19 cellular contexts compared by ENCODE assay signal in the genomic region with DNA sequence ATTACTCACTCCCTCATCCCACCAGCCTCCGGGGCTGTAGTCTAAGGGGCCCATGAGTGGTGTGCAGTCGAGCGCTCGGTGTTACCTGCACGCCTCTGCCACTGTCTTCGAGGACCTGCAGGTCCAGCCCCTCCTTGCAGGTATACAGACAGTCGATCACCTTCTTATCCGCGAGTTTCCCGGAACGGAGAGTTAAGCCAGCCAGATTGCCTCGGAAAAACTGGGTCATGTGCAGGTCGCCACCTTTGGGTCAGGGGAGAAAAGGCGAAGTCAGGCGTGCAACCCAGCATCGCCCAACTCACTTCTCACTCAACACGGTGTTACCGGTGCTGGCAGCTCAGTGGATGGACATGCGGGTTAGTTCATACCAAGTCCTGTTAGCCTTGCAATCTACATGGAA.
DNase-seq lines count a peak whose midpoint lies in the region; ATAC-seq and TF ChIP-seq lines count a peak whose summit lies in the region.
"Had no signal": no experiment of that assay in that cellular context is flagged by ENCODE, and none has a peak within 500 bp of the region (broad histone marks: within the 10 kb centered on the region; RNA-seq: fewer than 3 reads in every experiment).

No MANE protein-coding gene starts in this region.

- no peaks in the 10 kb centered on the region; the same call in 1 of the 2 replicates for H3F3A ChIP-seq in GM23338 (replicated peaks; ENCODE audit: low read depth)

- H3K4me1 ChIP-seq in GM23338 (ENCODE audit: insufficient read depth): no peaks in the 10 kb centered on the region

- peak overlapping the region; percentile 13 for H3K27ac Mint-ChIP-seq in activated naive CD4-positive, alpha-beta T cell treated with anti-CD3 and anti-CD28 coated beads for 36 hours
- H3K27ac Mint-ChIP-seq in GM23338 (no peak overlapping the region), chondrocyte (ENCODE audit: unreplicated experiment) (no peak overlapping the region), progenitor cell of endocrine pancreas (peak overlapping the region; percentile 39)

- ATAC-seq in GM23338 (no peak), GM21825 (IDR thresholded peaks at IDR 0.05; ENCODE audit: unreplicated experiment) (no peak)
- ATAC-seq: CD8-positive, alpha-beta T cell; Right ventricle myocardium inferior had no signal

- DNase-seq in activated naive CD4-positive, alpha-beta T cell treated with anti-CD3 and anti-CD28 coated beads for 36 hours: no peak
- no peak for DNase-seq in activated naive CD4-positive, alpha-beta T cell (lab: John Stamatoyannopoulos, UW)
- DNase-seq in GM23338 (ENCODE audit: low spot score): no peak
- peak; percentile 54 for DNase-seq in chondrocyte (ENCODE audit: low spot score)
- DNase-seq in progenitor cell of endocrine pancreas (ENCODE audit: low spot score, unreplicated experiment): no peak
- DNase-seq in NCI-H2227 treated with DMSO at 0.1 percent for 48 hours (lab: John Stamatoyannopoulos, UW): no peak
- no peak for DNase-seq in NCI-H524 treated with DMSO at 0.1 percent for 48 hours (lab: John Stamatoyannopoulos, UW)
- DNase-seq: CD8-positive, alpha-beta T cell; DND-41; GOT3; IMR-90; NCI-H1105; NCI-H146; NCI-H2029; NCI-H345; NCI-H524; NCI-H82 had no signal

- no peaks in the 10 kb centered on the region for H3K27me3 Mint-ChIP-seq in activated naive CD4-positive, alpha-beta T cell treated with anti-CD3 and anti-CD28 coated beads for 36 hours (ENCODE audit: low read depth)
- H3K27me3 Mint-ChIP-seq in GM23338 (ENCODE audit: insufficient read depth, low read depth, poor library complexity): peaks cover 9% of the 10 kb centered on the region
- no peaks in the 10 kb centered on the region for H3K27me3 Mint-ChIP-seq in chondrocyte (ENCODE audit: low read depth)
- H3K27me3 Mint-ChIP-seq in progenitor cell of endocrine pancreas: no peaks in the 10 kb centered on the region

- H3K4me2 ChIP-seq in GM23338: no peak overlapping the region

- TF ChIP-seq CTCF in GM23338 (conservative IDR thresholded peaks at IDR 0.05; ENCODE audit: low read depth in 2 of 2) (peak; percentile 19 to 43; a peak in 2 of 4 replicates), chondrocyte (IDR thresholded peaks at IDR 0.05) (no peak), progenitor cell of endocrine pancreas (IDR thresholded peaks at IDR 0.05; ENCODE audit: unreplicated experiment) (no peak)

- H3K27me3 ChIP-seq in GM23338 (ENCODE audit: insufficient read depth): no peaks in the 10 kb centered on the region

- peaks cover 40% of the 10 kb centered on the region for H3K4me1 Mint-ChIP-seq in activated naive CD4-positive, alpha-beta T cell treated with anti-CD3 and anti-CD28 coated beads for 36 hours (ENCODE audit: low read depth)
- no peaks in the 10 kb centered on the region for H3K4me1 Mint-ChIP-seq in GM23338
- no peaks in the 10 kb centered on the region for H3K4me1 Mint-ChIP-seq in chondrocyte (ENCODE audit: low read depth)
- no peaks in the 10 kb centered on the region for H3K4me1 Mint-ChIP-seq in progenitor cell of endocrine pancreas (ENCODE audit: low read depth)

- no peak overlapping the region for H3K4me3 Mint-ChIP-seq in activated naive CD4-positive, alpha-beta T cell treated with anti-CD3 and anti-CD28 coated beads for 36 hours
- H3K4me3 Mint-ChIP-seq in GM23338: no peak overlapping the region
- no peak overlapping the region for H3K4me3 Mint-ChIP-seq in chondrocyte (ENCODE audit: unreplicated experiment)
- no peak overlapping the region for H3K4me3 Mint-ChIP-seq in progenitor cell of endocrine pancreas (ENCODE audit: low read depth)
- H3K4me3 Mint-ChIP-seq: CD8-positive, alpha-beta T cell had no signal

- no peak overlapping the region for H3K27ac ChIP-seq in GM23338 (ENCODE audit: low read depth)

- intact Hi-C loops in activated naive CD4-positive, alpha-beta T cell treated with anti-CD3 and anti-CD28 coated beads for 36 hours (cut with micrococcal nuclease): no loop called here

- H3K79me2 ChIP-seq in GM23338 (replicated peaks; ENCODE audit: insufficient read depth): no peaks in the 10 kb centered on the region

- H3K4me3 ChIP-seq in GM23338: no peak overlapping the region

- no peaks in the 10 kb centered on the region for H3K9me2 ChIP-seq in GM23338 (ENCODE audit: insufficient read depth)

- no peak overlapping the region for H2AFZ ChIP-seq in GM23338

- peaks cover 42% of the 10 kb centered on the region for H3K36me3 ChIP-seq in GM23338 (ENCODE audit: insufficient read depth)

- CTCF ChIA-PET in activated naive CD4-positive, alpha-beta T cell treated with anti-CD3 and anti-CD28 coated beads for 36 hours (lab: Charles Lee): interaction anchor here (1.8 kb wide), 1 partner anchor 14 kb away, joined by 7 read pairs; no protein-coding TSS in a partner anchor

- H3K36me3 Mint-ChIP-seq in activated naive CD4-positive, alpha-beta T cell treated with anti-CD3 and anti-CD28 coated beads for 36 hours (ENCODE audit: low read depth): peaks cover 37% of the 10 kb centered on the region
- H3K36me3 Mint-ChIP-seq in GM23338 (ENCODE audit: low read depth) (peaks cover 86% of the 10 kb centered on the region), chondrocyte (ENCODE audit: low read depth) (peaks cover 49% of the 10 kb centered on the region), progenitor cell of endocrine pancreas (ENCODE audit: insufficient read depth) (peaks cover 41% of the 10 kb centered on the region)

- no peaks in the 10 kb centered on the region for H3K9me3 Mint-ChIP-seq in activated naive CD4-positive, alpha-beta T cell treated with anti-CD3 and anti-CD28 coated beads for 36 hours
- H3K9me3 Mint-ChIP-seq in GM23338 (peaks cover 6% of the 10 kb centered on the region; the same call in 1 of the 3 replicates), chondrocyte (ENCODE audit: low read depth) (no peaks in the 10 kb centered on the region), progenitor cell of endocrine pancreas (ENCODE audit: low read depth) (no peaks in the 10 kb centered on the region)
- H3K9me3 Mint-ChIP-seq: CD8-positive, alpha-beta T cell had no signal

- no peaks in the 10 kb centered on the region; the same call in 1 of the 2 replicates for H4K20me1 ChIP-seq in GM23338 (replicated peaks; ENCODE audit: insufficient read depth)

TF ChIP-seq in GM23338, 12 proteins besides CTCF, POLR2A, EP300 and RAD21:
- no peak for TF ChIP-seq NANOG (IDR thresholded peaks at IDR 0.05; ENCODE audit: borderline replicate concordance)
- no peak for TF ChIP-seq CREB1 (CRISPR knock-in tag; IDR thresholded peaks at IDR 0.05; ENCODE audit: low read depth)
- no peak for TF ChIP-seq ZNF114 (CRISPR knock-in tag; IDR thresholded peaks at IDR 0.05)
- TF ChIP-seq, protein P1, sequence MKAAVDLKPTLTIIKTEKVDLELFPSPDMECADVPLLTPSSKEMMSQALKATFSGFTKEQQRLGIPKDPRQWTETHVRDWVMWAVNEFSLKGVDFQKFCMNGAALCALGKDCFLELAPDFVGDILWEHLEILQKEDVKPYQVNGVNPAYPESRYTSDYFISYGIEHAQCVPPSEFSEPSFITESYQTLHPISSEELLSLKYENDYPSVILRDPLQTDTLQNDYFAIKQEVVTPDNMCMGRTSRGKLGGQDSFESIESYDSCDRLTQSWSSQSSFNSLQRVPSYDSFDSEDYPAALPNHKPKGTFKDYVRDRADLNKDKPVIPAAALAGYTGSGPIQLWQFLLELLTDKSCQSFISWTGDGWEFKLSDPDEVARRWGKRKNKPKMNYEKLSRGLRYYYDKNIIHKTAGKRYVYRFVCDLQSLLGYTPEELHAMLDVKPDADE (IDR thresholded peaks at IDR 0.05): no peak

Comparison
In these comparisons a context has a peak if more than half of its experiments do, and no peak if none do; other contexts are left out.
1. H3K27ac Mint-ChIP-seq: peak in activated naive CD4-positive, alpha-beta T cell treated with anti-CD3 and anti-CD28 coated beads for 36 hours (single experiment) and progenitor cell of endocrine pancreas (single experiment); none in GM23338 (single experiment) and chondrocyte (single experiment).
2. CTCF ChIP-seq: peak in GM23338 (2 of 2); none in chondrocyte (single experiment) and progenitor cell of endocrine pancreas (single experiment).